Comparison of ENCODE assay signal across 20 cellular contexts in genomic region chr10:75030371-75030770, GRCh38.
"Had no signal": no experiment of that assay in that cellular context is flagged by ENCODE, and none has a peak within 500 bp of the region (broad histone marks: within the 10 kb centered on the region; RNA-seq: fewer than 3 reads in every experiment).

No MANE protein-coding gene starts in this region.

- H3K27ac ChIP-seq: KMS-11, RWPE1 had no signal

- H3K9me3 Mint-ChIP-seq: activated CD4-positive, alpha-beta memory T cell treated with anti-CD3 and anti-CD28 coated beads for 36 hours; activated CD4-positive, alpha-beta T cell treated with anti-CD3 and anti-CD28 coated beads, Interleukin-2, amount 10 ng/mL, durations not matched to agents 7 days and 5 days; activated T-cell treated with anti-CD3 and anti-CD28 coated beads, Interleukin-2, amount 50 U/mL, for 72 hours; T-helper 1 cell treated with Interleukin-12 subunit alpha and Interleukin-12 subunit beta and Interleukin-4 antibody, amounts not matched to agents 30 μg/mL and 1 μg/mL, for 36 hours; WTC11 had no signal

- H3K4me3 Mint-ChIP-seq: activated CD4-positive, alpha-beta memory T cell treated with anti-CD3 and anti-CD28 coated beads for 36 hours; activated CD4-positive, alpha-beta T cell treated with anti-CD3 and anti-CD28 coated beads, Interleukin-2, amount 10 ng/mL, durations not matched to agents 7 days and 5 days; activated T-cell treated with anti-CD3 and anti-CD28 coated beads, Interleukin-2, amount 50 U/mL, for 72 hours; T-helper 1 cell treated with Interleukin-12 subunit alpha and Interleukin-12 subunit beta and Interleukin-4 antibody, amounts not matched to agents 30 μg/mL and 1 μg/mL, for 36 hours; WTC11 had no signal

- DNase-seq: activated CD4-positive, alpha-beta memory T cell treated with anti-CD3 and anti-CD28 coated beads for 36 hours; activated CD4-positive, alpha-beta T cell treated with anti-CD3 and anti-CD28 coated beads, Interleukin-2, amount 10 ng/mL, durations not matched to agents 7 days and 5 days; activated CD4-positive, CD25-positive, alpha-beta regulatory T cell treated with anti-CD3 and anti-CD28 coated beads, Interleukin-2, amount 50 U/mL, for 72 hours; activated CD8-positive, alpha-beta memory T cell treated with anti-CD3 and anti-CD28 coated beads for 24 hours; activated naive CD4-positive, alpha-beta T cell treated with anti-CD3 and anti-CD28 coated beads, Interleukin-2, amount 50 U/mL, for 16 hours; activated T-cell treated with anti-CD3 and anti-CD28 coated beads, Interleukin-2, amount 50 U/mL, for 72 hours; NCI-H1092 treated with DMSO at 0.1 percent for 48 hours; NCI-H1417 treated with DMSO at 0.1 percent for 48 hours; NCI-H2029 treated with DMSO at 0.1 percent for 48 hours; NCI-H345; NCI-H510A; NCI-H526 treated with DMSO at 0.1 percent for 48 hours; NCI-H82; OCI-M1; SHP77 treated with DMSO at 0.1 percent for 48 hours had no signal

- ATAC-seq: activated T-cell treated with anti-CD3 and anti-CD28 coated beads, Interleukin-2, amount 50 U/mL, for 72 hours; Panc1; WTC11 had no signal

- H3K27ac Mint-ChIP-seq: activated CD4-positive, alpha-beta memory T cell treated with anti-CD3 and anti-CD28 coated beads for 36 hours; activated CD4-positive, alpha-beta T cell treated with anti-CD3 and anti-CD28 coated beads, Interleukin-2, amount 10 ng/mL, durations not matched to agents 7 days and 5 days; activated T-cell treated with anti-CD3 and anti-CD28 coated beads, Interleukin-2, amount 50 U/mL, for 72 hours; T-helper 1 cell treated with Interleukin-12 subunit alpha and Interleukin-12 subunit beta and Interleukin-4 antibody, amounts not matched to agents 30 μg/mL and 1 μg/mL, for 36 hours; WTC11 had no signal

- H3K4me2 ChIP-seq: KMS-11 had no signal

- H3K9ac ChIP-seq: KMS-11 had no signal

- H3K27me3 Mint-ChIP-seq: activated CD4-positive, alpha-beta memory T cell treated with anti-CD3 and anti-CD28 coated beads for 36 hours; activated CD4-positive, alpha-beta T cell treated with anti-CD3 and anti-CD28 coated beads, Interleukin-2, amount 10 ng/mL, durations not matched to agents 7 days and 5 days had no signal
